Comparison of ENCODE assay signal across 10 cellular contexts in genomic region chr3:160403796-160404510, GRCh38. TPM values are rescaled to one million over a fixed set of nuclear protein-coding genes. Genes with fewer than 3 reads are reported as not detected.
DNase-seq lines count a peak whose midpoint lies in the region; ATAC-seq and TF ChIP-seq lines count a peak whose summit lies in the region.
"Had no signal": no experiment of that assay in that cellular context is flagged by ENCODE, and none has a peak within 500 bp of the region (broad histone marks: within the 10 kb centered on the region; RNA-seq: fewer than 3 reads in every experiment).

No MANE protein-coding gene starts in this region.

- DNase-seq in activated T-cell treated with anti-CD3 and anti-CD28 coated beads, Interleukin-2, amount 50 U/mL, for 72 hours: no peak
- DNase-seq in activated T-cell treated with anti-CD3 and anti-CD28 coated beads for 4 hours (no peak), glutamatergic neuron (no peak), thoracic aorta (ENCODE audit: low spot score) (no peak)
- no peak for DNase-seq in activated CD4-positive, alpha-beta T cell treated with anti-CD3 and anti-CD28 coated beads, Interleukin-2, amount 50 U/mL, for 1 hour
- DNase-seq in central memory CD4-positive, alpha-beta T cell: no peak
- DNase-seq: DMS53, NCI-H1930 had no signal

- no peaks in the 10 kb centered on the region for H3K27me3 Mint-ChIP-seq in activated T-cell treated with anti-CD3 and anti-CD28 coated beads, Interleukin-2, amount 50 U/mL, for 72 hours (ENCODE audit: low read depth)
- peaks cover 5% of the 10 kb centered on the region for H3K27me3 Mint-ChIP-seq in glutamatergic neuron (ENCODE audit: unreplicated experiment)

- peaks cover 26 to 48% of the 10 kb centered on the region in 2 donors for H3K36me3 Mint-ChIP-seq in activated T-cell treated with anti-CD3 and anti-CD28 coated beads, Interleukin-2, amount 50 U/mL, for 72 hours (ENCODE audit: insufficient read depth in 2 of 2)
- H3K36me3 Mint-ChIP-seq in glutamatergic neuron (ENCODE audit: unreplicated experiment): no peaks in the 10 kb centered on the region

- peak overlapping the region; percentile 86 for H3K4me3 ChIP-seq in thoracic aorta

- peak overlapping the region; percentile 96 for H3K27ac ChIP-seq in VCaP
- peak overlapping the region; percentile 36 to 85 for H3K27ac ChIP-seq in thoracic aorta

- no peaks in the 10 kb centered on the region for H3K27me3 ChIP-seq in thoracic aorta (replicated peaks; ENCODE audit: insufficient read depth)

- TF ChIP-seq CTCF in VCaP (conservative IDR thresholded peaks at IDR 0.05) (no peak), glutamatergic neuron (IDR thresholded peaks at IDR 0.05; ENCODE audit: partially characterized antibody, unreplicated experiment) (no peak), thoracic aorta (IDR thresholded peaks at IDR 0.05) (no peak)

- peak overlapping the region; percentile 90 to 98 for H3K4me3 Mint-ChIP-seq in activated T-cell treated with anti-CD3 and anti-CD28 coated beads, Interleukin-2, amount 50 U/mL, for 72 hours
- H3K4me3 Mint-ChIP-seq in glutamatergic neuron (ENCODE audit: unreplicated experiment): peak overlapping the region; percentile 65

- ATAC-seq in activated T-cell treated with anti-CD3 and anti-CD28 coated beads, Interleukin-2, amount 50 U/mL, for 72 hours (replicated peaks in 1 of 2): no peak
- ATAC-seq in thoracic aorta (ENCODE audit: insufficient number of reproducible peaks, low FRiP score, low read depth) (no peak), HG03045 (IDR thresholded peaks at IDR 0.05; ENCODE audit: unreplicated experiment) (no peak)

- H3K36me3 ChIP-seq in thoracic aorta: no peaks in the 10 kb centered on the region

- no peaks in the 10 kb centered on the region for H3K9me3 ChIP-seq in thoracic aorta

- peaks cover 43% of the 10 kb centered on the region for H3K4me1 Mint-ChIP-seq in activated T-cell treated with anti-CD3 and anti-CD28 coated beads, Interleukin-2, amount 50 U/mL, for 72 hours (ENCODE audit: low read depth)
- H3K4me1 Mint-ChIP-seq in glutamatergic neuron (ENCODE audit: low read depth, unreplicated experiment): peaks cover 11% of the 10 kb centered on the region

- H3K4me1 ChIP-seq in thoracic aorta (ENCODE audit: control insufficient read depth in 1 of 2, low read depth in 2 of 2): peaks cover 0 to 4% of the 10 kb centered on the region in 2 donors

- peak overlapping the region; percentile 87 for H3K27ac Mint-ChIP-seq in activated T-cell treated with anti-CD3 and anti-CD28 coated beads, Interleukin-2, amount 50 U/mL, for 72 hours
- H3K27ac Mint-ChIP-seq in glutamatergic neuron (ENCODE audit: unreplicated experiment): peak overlapping the region; percentile 23

- no peaks in the 10 kb centered on the region for H3K9me3 Mint-ChIP-seq in activated T-cell treated with anti-CD3 and anti-CD28 coated beads, Interleukin-2, amount 50 U/mL, for 72 hours
- peaks cover 15% of the 10 kb centered on the region for H3K9me3 Mint-ChIP-seq in glutamatergic neuron (ENCODE audit: unreplicated experiment)

RNA-seq across cellular contexts. Expression of gene SMC4, which starts 4.5 kb away (rescaled TPM):
- 100 to 1,000 TPM; 167 to 206 TPM for total RNA-seq in activated T-cell treated with anti-CD3 and anti-CD28 coated beads, Interleukin-2, amount 50 U/mL, for 72 hours
- total RNA-seq in glutamatergic neuron (ENCODE audit: unreplicated experiment) (34.0 TPM), thoracic aorta (10 to 100 TPM; 70.2 to 97.2 TPM)

RNA-seq across cellular contexts. Expression of gene IFT80, which starts 4.9 kb away (rescaled TPM):
- 10 to 100 TPM; 22.2 to 22.7 TPM for total RNA-seq in activated T-cell treated with anti-CD3 and anti-CD28 coated beads, Interleukin-2, amount 50 U/mL, for 72 hours
- 32.7 TPM for total RNA-seq in glutamatergic neuron (ENCODE audit: unreplicated experiment)
- 10 to 100 TPM; 44.1 to 61.4 TPM for total RNA-seq in thoracic aorta

RNA-seq across cellular contexts. Expression of gene TRIM59, which starts 45.6 kb away (rescaled TPM):
- 10 to 100 TPM; 39.9 to 41.8 TPM for total RNA-seq in activated T-cell treated with anti-CD3 and anti-CD28 coated beads, Interleukin-2, amount 50 U/mL, for 72 hours
- total RNA-seq in glutamatergic neuron (ENCODE audit: unreplicated experiment): 10.1 TPM
- 1 to 10 TPM; 4.1 to 5.3 TPM for total RNA-seq in thoracic aorta
